Comparison of ENCODE assay signal across 8 cellular contexts in genomic region chr1:183632964-183633363, GRCh38. TPM values are rescaled to one million over a fixed set of nuclear protein-coding genes. Genes with fewer than 3 reads are reported as not detected.
DNase-seq lines count a peak whose midpoint lies in the region; ATAC-seq and TF ChIP-seq lines count a peak whose summit lies in the region.

No MANE protein-coding gene starts in this region.

- ATAC-seq in Panc1: no peak
- ATAC-seq in GM21367 (IDR thresholded peaks at IDR 0.05; ENCODE audit: unreplicated experiment): no peak

- no peak for TF ChIP-seq POLR2A in esophagus squamous epithelium (IDR thresholded peaks at IDR 0.05)

- peaks cover 19% of the 10 kb centered on the region for H3K4me1 ChIP-seq in Panc1 (ENCODE audit: control insufficient read depth, insufficient read depth, low read length)
- H3K4me1 ChIP-seq in esophagus squamous epithelium: peaks cover 17 to 68% (median 20%) of the 10 kb centered on the region in 3 donors
- peaks cover 34% of the 10 kb centered on the region for H3K4me1 ChIP-seq in skeletal muscle satellite cell (ENCODE audit: control insufficient read depth, insufficient read depth, low read length)
- H3K4me1 ChIP-seq in SJCRH30: peaks cover 5% of the 10 kb centered on the region; the same call in 1 of the 2 replicates

- H3K9me3 ChIP-seq in Panc1 (ENCODE audit: control insufficient read depth, insufficient read depth, low read depth, low read length) (no peaks in the 10 kb centered on the region), esophagus squamous epithelium (no peaks in the 10 kb centered on the region), skeletal muscle satellite cell (replicated peaks; ENCODE audit: low read length) (no peaks in the 10 kb centered on the region), SJCRH30 (replicated peaks) (no peaks in the 10 kb centered on the region)

- H3K27me3 ChIP-seq in Panc1 (ENCODE audit: control insufficient read depth, insufficient read depth, low read length) (0 out of 2 replicates have a peak, but pooled peaks cover 1% of the 10 kb centered on the region), esophagus squamous epithelium (no peaks in the 10 kb centered on the region), skeletal muscle satellite cell (ENCODE audit: control insufficient read depth, insufficient read depth, low read length) (no peaks in the 10 kb centered on the region), SJCRH30 (no peaks in the 10 kb centered on the region)

- intact Hi-C loops in Panc1 (cut with micrococcal nuclease; ENCODE audit: unreplicated experiment): no loop called here
- intact Hi-C loops in esophagus squamous epithelium (cut with DNase I): loop anchor here (10.0 kb wide), 1 partner anchor 158 kb away; the partner anchor contains the start of gene SMG7

- H3K4me3 ChIP-seq in Panc1 (ENCODE audit: low read depth in 2 of 2, low read length in 2 of 2) (peak overlapping the region; percentile 84 to 99), esophagus squamous epithelium (peak overlapping the region in 3 of 4 donors; percentile 84 to 94 (median 87)), skeletal muscle satellite cell (ENCODE audit: low read length) (peak overlapping the region; percentile 88), SJCRH30 (no peak overlapping the region)

- H3K36me3 ChIP-seq in Panc1 (ENCODE audit: control insufficient read depth, insufficient read depth, low read length) (peaks cover 26% of the 10 kb centered on the region), esophagus squamous epithelium (peaks cover 0 to 40% (median 4%) of the 10 kb centered on the region in 3 donors), skeletal muscle satellite cell (ENCODE audit: insufficient read depth, low read length) (peaks cover 36% of the 10 kb centered on the region), SJCRH30 (peaks cover 17% of the 10 kb centered on the region)

- TF ChIP-seq CTCF in Panc1 (IDR thresholded peaks at IDR 0.05) (no peak), esophagus squamous epithelium (IDR thresholded peaks at IDR 0.05) (no peak)

- peak; percentile 44 for DNase-seq in DMS 273 (lab: John Stamatoyannopoulos, UW; ENCODE audit: unreplicated experiment)
- DNase-seq in DMS 273 treated with DMSO at 0.1 percent for 48 hours (lab: John Stamatoyannopoulos, UW): no peak
- no peak for DNase-seq in Panc1 (ENCODE audit: low read depth, low spot score)
- DNase-seq in esophagus squamous epithelium (lab: John Stamatoyannopoulos, UW): no peak
- DNase-seq in SJCRH30: no peak
- no peak for DNase-seq in nucleus accumbens (lab: John Stamatoyannopoulos, UW)

- CTCF ChIA-PET in Panc1 (lab: Charles Lee): no interaction called here

- BruUV-seq in Panc1 (replicated peaks; lab: Mats Ljungman, UMichigan): no TSS peak

- in situ Hi-C loops in Panc1 (cut with HindIII; ENCODE audit: low pct_unique_long_range_greater_than_20kb, low sequenced_read_pairs): no loop called here

- peak overlapping the region; percentile 96 for H3K9ac ChIP-seq in skeletal muscle satellite cell (ENCODE audit: low read depth, low read length)

- POLR2A ChIA-PET in Panc1 (lab: Charles Lee): no interaction called here

- peak overlapping the region; percentile 80 for H3K4me2 ChIP-seq in skeletal muscle satellite cell (ENCODE audit: low read length)

- H3K27ac ChIP-seq in Panc1 (ENCODE audit: low read length): peak overlapping the region; percentile 48; the same call in 1 of the 2 replicates
- peak overlapping the region; percentile 5 to 97 (median 82) for H3K27ac ChIP-seq in esophagus squamous epithelium
- no peak overlapping the region for H3K27ac ChIP-seq in SJCRH30

- 22 to 40% methylated on average over 1 of the region's 1 CpG for WGBS in esophagus squamous epithelium, 2 donors

RNA-seq across cellular contexts. Expression of gene ARPC5, which starts 2.6 kb away (rescaled TPM):
- total RNA-seq in Panc1 (2021; ENCODE audit: unreplicated experiment) (104 TPM), esophagus squamous epithelium (100 to 1,000 TPM in 2 of 4 donors, 10 to 100 TPM in 2; 90.2 to 136 (median 102) TPM)
- polyA plus RNA-seq in Panc1 (2012; ENCODE audit: insufficient read length): 163 TPM
- total RNA-seq in skeletal muscle satellite cell (2012; rRNA removed): 165 and 175 TPM in 2 replicates
- 67.7 and 68.8 TPM in 2 replicates for total RNA-seq in SJCRH30 (2014; rRNA removed; shearing (Covaris generic))

RNA-seq across cellular contexts. Expression of gene APOBEC4, which starts 20.2 kb away (rescaled TPM):
- total RNA-seq in Panc1 (2021; ENCODE audit: unreplicated experiment): not detected
- polyA plus RNA-seq in Panc1 (2012; ENCODE audit: insufficient read length): not detected
- total RNA-seq in esophagus squamous epithelium: not detected
- total RNA-seq in skeletal muscle satellite cell (2012; rRNA removed): not detected in 2 replicates
- not detected in 2 replicates for total RNA-seq in SJCRH30 (2014; rRNA removed; shearing (Covaris generic))

RNA-seq across cellular contexts. Expression of gene NCF2, which starts 42.7 kb away (rescaled TPM):
- 0.10 TPM for total RNA-seq in Panc1 (2021; ENCODE audit: unreplicated experiment)
- not detected for polyA plus RNA-seq in Panc1 (2012; ENCODE audit: insufficient read length)
- 10 to 100 TPM in 3 of 4 donors, 1 to 10 TPM in 1; 8.1 to 23.1 (median 14.3) TPM for total RNA-seq in esophagus squamous epithelium
- not detected in 2 replicates for total RNA-seq in skeletal muscle satellite cell (2012; rRNA removed)
- total RNA-seq in SJCRH30 (2014; rRNA removed; shearing (Covaris generic)): 0.25 and 0.55 TPM in 2 replicates
